1 cellular context compared by ENCODE assay signal in genomic region chr2:130829020-130829419, GRCh38.
TF ChIP-seq lines count a peak whose summit lies in the region.

No MANE protein-coding gene starts in this region.

TF ChIP-seq in IMR-90, 13 proteins besides CTCF, POLR2A, EP300 and RAD21:
- TF ChIP-seq USF2 (IDR thresholded peaks at IDR 0.05; ENCODE audit: low read depth, low read length) (no peak), BHLHE40 (IDR thresholded peaks at IDR 0.05; ENCODE audit: low read depth, low read length) (no peak), FOS (IDR thresholded peaks at IDR 0.05; ENCODE audit: low read depth, low read length) (no peak), SMC3 (IDR thresholded peaks at IDR 0.05; ENCODE audit: low read depth, low read length) (no peak), MAFK (IDR thresholded peaks at IDR 0.05; ENCODE audit: low read depth, low read length) (no peak), MAZ (IDR thresholded peaks at IDR 0.05; ENCODE audit: borderline replicate concordance, low read depth, low read length) (no peak)
